8 cellular contexts compared by ENCODE assay signal in the genomic region with DNA sequence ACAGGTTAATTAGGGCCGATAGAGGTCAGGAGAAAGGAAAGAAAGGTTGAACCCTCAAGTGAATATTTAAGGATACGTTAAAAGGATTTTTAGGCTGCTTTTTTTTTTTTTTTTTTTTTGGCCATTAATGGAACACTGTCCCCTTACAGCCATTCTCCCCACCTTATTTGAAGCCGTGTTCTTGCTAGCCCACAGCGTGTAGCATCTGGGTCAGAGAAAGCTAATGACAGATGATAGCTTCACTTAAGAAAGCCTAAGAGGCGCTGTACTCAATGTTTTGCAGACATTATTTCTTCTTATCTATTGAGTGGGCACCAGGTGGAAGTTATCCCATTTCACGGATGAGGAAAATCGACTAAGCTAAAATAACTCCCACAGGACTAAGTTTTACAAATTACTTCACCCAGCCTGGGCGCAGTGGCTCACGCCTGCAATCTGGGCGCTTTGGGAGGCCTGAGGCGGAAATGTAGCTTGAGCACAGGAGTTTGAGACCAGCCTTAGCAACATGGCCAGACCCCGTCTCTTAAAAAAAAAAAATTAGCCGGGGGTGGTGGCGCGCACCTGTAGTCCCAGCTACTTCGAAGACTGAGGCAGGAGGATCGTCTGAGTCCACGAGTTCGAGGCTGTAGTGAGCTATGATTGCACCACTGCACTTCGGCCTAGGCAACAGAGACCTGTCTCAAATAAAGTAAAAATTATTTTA. TPM values are rescaled to one million over a fixed set of nuclear protein-coding genes. Genes with fewer than 3 reads are reported as not detected.
A peak's percentile ranks its signal among the peaks of the same experiment; 100 is the strongest.
DNase-seq lines count a peak whose midpoint lies in the region; ATAC-seq and TF ChIP-seq lines count a peak whose summit lies in the region.

No MANE protein-coding gene starts in this region.

- H3K79me2 ChIP-seq in KMS-11 (ENCODE audit: insufficient read depth, low read depth): peaks cover 14% of the 10 kb centered on the region; the same call in 1 of the 2 replicates

- TF ChIP-seq CTCF in KMS-11 (conservative IDR thresholded peaks at IDR 0.05; ENCODE audit: low read depth, low read length): no peak

- H3K27ac Mint-ChIP-seq in naive thymus-derived CD8-positive, alpha-beta T cell: peak overlapping the region; percentile 89 to 95 (median 92)

- peak in 1 of 61 donors; percentile 24 for DNase-seq in caudate nucleus (lab: John Stamatoyannopoulos, UW)
- no peak for DNase-seq in naive thymus-derived CD8-positive, alpha-beta T cell
- no peak for DNase-seq in ureter (ENCODE audit: low spot score)
- no peak for DNase-seq in epidermal melanocyte (ENCODE audit: insufficient read length, low spot score)
- no peak for DNase-seq in NCI-H1105 (lab: John Stamatoyannopoulos, UW)

- H3K36me3 Mint-ChIP-seq in naive thymus-derived CD8-positive, alpha-beta T cell: peaks cover 0 to 21% (median under 1%) of the 10 kb centered on the region in 3 donors

- no peaks in the 10 kb centered on the region for H4K20me1 ChIP-seq in BLaER1
- no peaks in the 10 kb centered on the region for H4K20me1 ChIP-seq in KMS-11 (ENCODE audit: insufficient read depth)

- peaks cover 32% of the 10 kb centered on the region for H3K4me1 ChIP-seq in BLaER1
- peaks cover 43% of the 10 kb centered on the region for H3K4me1 ChIP-seq in KMS-11 (ENCODE audit: low read depth, poor library complexity, severe bottlenecking)

- H3K9ac ChIP-seq in BLaER1 (peak overlapping the region; percentile 84), KMS-11 (peak overlapping the region; percentile 88; the same call in 1 of the 2 replicates)

- H3K4me3 Mint-ChIP-seq in naive thymus-derived CD8-positive, alpha-beta T cell: peak overlapping the region; percentile 87 to 97 (median 93)

- no peaks in the 10 kb centered on the region for H3K9me3 Mint-ChIP-seq in naive thymus-derived CD8-positive, alpha-beta T cell

- no peak for ATAC-seq in naive thymus-derived CD8-positive, alpha-beta T cell
- no peak for ATAC-seq in GM21529 (IDR thresholded peaks at IDR 0.05; ENCODE audit: unreplicated experiment)

- H3K4me2 ChIP-seq in BLaER1 (peak overlapping the region; percentile 85), KMS-11 (peak overlapping the region; percentile 78)

- POLR2A ChIA-PET in naive thymus-derived CD8-positive, alpha-beta T cell (lab: Charles Lee): interaction anchor here (0.8 to 3.5 kb wide), 7 partner anchors 10 to 176 kb away, joined by 3 to 44 read pairs (median 7); a partner anchor contains a TSS

- H3K27ac ChIP-seq in BLaER1 (peak overlapping the region; percentile 84; the same call in 1 of the 2 replicates), KMS-11 (peak overlapping the region; percentile 87), caudate nucleus (ENCODE audit: low read depth, low read length) (peak overlapping the region; percentile 94)

- H3K9me3 ChIP-seq in BLaER1: no peaks in the 10 kb centered on the region

- H3K36me3 ChIP-seq in BLaER1: peaks cover 19% of the 10 kb centered on the region
- H3K36me3 ChIP-seq in KMS-11 (ENCODE audit: insufficient read depth): no peaks in the 10 kb centered on the region

- peaks cover 5 to 29% (median 16%) of the 10 kb centered on the region in 4 donors for H3K4me1 Mint-ChIP-seq in naive thymus-derived CD8-positive, alpha-beta T cell

- peak overlapping the region; percentile 83; the same call in 1 of the 2 replicates for H2AFZ ChIP-seq in KMS-11 (ENCODE audit: low read depth)

- H3K4me3 ChIP-seq in BLaER1 (peak overlapping the region; percentile 88), KMS-11 (IDR thresholded peaks at IDR 0.05; ENCODE audit: insufficient read depth, low read depth, low read length) (no peak overlapping the region)

- H3K27me3 ChIP-seq in BLaER1: no peaks in the 10 kb centered on the region
- H3K27me3 ChIP-seq in KMS-11 (ENCODE audit: insufficient read depth, low read depth): no peaks in the 10 kb centered on the region

- no peaks in the 10 kb centered on the region for H3K27me3 Mint-ChIP-seq in naive thymus-derived CD8-positive, alpha-beta T cell

RNA-seq across cellular contexts. Expression of a gene that starts 1.0 kb away (rescaled TPM):
- 1 to 10 TPM; 7.7 to 9.9 TPM for total RNA-seq in naive thymus-derived CD8-positive, alpha-beta T cell
- polyA plus RNA-seq in naive thymus-derived CD8-positive, alpha-beta T cell: 1 to 10 TPM; 1.9 to 4.3 (median 3.1) TPM
- 11.0 TPM for total RNA-seq in ureter

RNA-seq across cellular contexts. Expression of a gene that starts 52.0 kb away (rescaled TPM):
- total RNA-seq in naive thymus-derived CD8-positive, alpha-beta T cell: 10 to 100 TPM; 53.6 to 56.3 TPM
- 10 to 100 TPM; 34.8 to 39.1 (median 37.5) TPM for polyA plus RNA-seq in naive thymus-derived CD8-positive, alpha-beta T cell
- total RNA-seq in ureter: 25.8 TPM
